Comparison of ENCODE assay signal across 6 cellular contexts in genomic region chr20:48843896-48844295, GRCh38. TPM values are rescaled to one million over a fixed set of nuclear protein-coding genes. Genes with fewer than 3 reads are reported as not detected.
DNase-seq lines count a peak whose midpoint lies in the region; ATAC-seq, FAIRE-seq and TF ChIP-seq lines count a peak whose summit lies in the region.
"Not testable (repeated sequence)": the region's sequence is repeated elsewhere in the genome, so short reads cannot be mapped to it uniquely, and the experiment has no call there.

No MANE protein-coding gene starts in this region.

- not testable (repeated sequence) for TF ChIP-seq CTCF in HEK293 (tag by site-specific recombination; IDR thresholded peaks at IDR 0.05); WTC11 (IDR thresholded peaks at IDR 0.05); K562 (IDR thresholded peaks at IDR 0.05 in 2 of 3, conservative IDR thresholded peaks at IDR 0.05 in 1 of 3; ENCODE audit: insufficient read depth in 2 of 3, low read depth in 1 of 3, low read length in 3 of 3)

- not testable (repeated sequence) for H3K36me3 Mint-ChIP-seq in WTC11; dendritic cell treated with granulocyte-macrophage colony-stimulating factor and Interleukin-4, amounts not matched to agents 40 ng/mL and 50 ng/mL, for 4 days (ENCODE audit: low read depth); stimulated activated naive CD8-positive, alpha-beta T cell treated with anti-CD3 and anti-CD28 coated beads, Interleukin-15, Interleukin-2, amounts not matched to agents 100 ng/mL and 50 ng/mL, for 24 hours (ENCODE audit: low read depth)

- H3K79me2 ChIP-seq in K562 (ENCODE audit: control insufficient read depth, insufficient read depth, low read length), result not testable (repeated sequence)

- H3K4me1 ChIP-seq in HEK293 (ENCODE audit: control insufficient read depth, insufficient read depth, low read length), result not testable (repeated sequence)
- H3K4me1 ChIP-seq in K562 (replicated peaks in 1 of 2; ENCODE audit: control insufficient read depth in 2 of 2, insufficient read depth in 2 of 2, low read length in 2 of 2), result peaks cover 8 to 20% of the 10 kb centered on the region in 2 experiments; a peak in 4 of 5 replicates

- not testable (repeated sequence) for DNase-seq in WTC11 (ENCODE audit: low spot score); K562 (ENCODE audit: extremely low read depth in 1 of 4, low spot score in 3 of 4)
- DNase-seq in posterior vena cava (ENCODE audit: low spot score), result peak; percentile 38

- H3K4me3 Mint-ChIP-seq in WTC11; dendritic cell treated with granulocyte-macrophage colony-stimulating factor and Interleukin-4, amounts not matched to agents 40 ng/mL and 50 ng/mL, for 4 days; stimulated activated naive CD8-positive, alpha-beta T cell treated with anti-CD3 and anti-CD28 coated beads, Interleukin-15, Interleukin-2, amounts not matched to agents 100 ng/mL and 50 ng/mL, for 24 hours: not testable (repeated sequence)

- H3K27me3 Mint-ChIP-seq in WTC11 (ENCODE audit: low read depth); dendritic cell treated with granulocyte-macrophage colony-stimulating factor and Interleukin-4, amounts not matched to agents 40 ng/mL and 50 ng/mL, for 4 days; stimulated activated naive CD8-positive, alpha-beta T cell treated with anti-CD3 and anti-CD28 coated beads, Interleukin-15, Interleukin-2, amounts not matched to agents 100 ng/mL and 50 ng/mL, for 24 hours: not testable (repeated sequence)

- POLR2A ChIA-PET in HEK293 (lab: Yijun Ruan, JAX); WTC11 (lab: Charles Lee); K562 (lab: Yijun Ruan, JAX): not testable (repeated sequence)

- not testable (repeated sequence) for BruUV-seq in K562 (replicated peaks; lab: Mats Ljungman, UMichigan)

- not testable (repeated sequence) for H4K20me1 ChIP-seq in K562 (replicated peaks; ENCODE audit: control insufficient read depth, insufficient read depth, low read length)

- ATAC-seq in WTC11, K562: not testable (repeated sequence)

- TF ChIP-seq EP300 in K562 (IDR thresholded peaks at IDR 0.05; ENCODE audit: low read length), result not testable (repeated sequence)

- H3K27ac Mint-ChIP-seq in WTC11, result not testable (repeated sequence)
- peak overlapping the region; percentile 24 for H3K27ac Mint-ChIP-seq in dendritic cell treated with granulocyte-macrophage colony-stimulating factor and Interleukin-4, amounts not matched to agents 40 ng/mL and 50 ng/mL, for 4 days
- H3K27ac Mint-ChIP-seq in stimulated activated naive CD8-positive, alpha-beta T cell treated with anti-CD3 and anti-CD28 coated beads, Interleukin-15, Interleukin-2, amounts not matched to agents 100 ng/mL and 50 ng/mL, for 24 hours, result peak overlapping the region; percentile 38

- CTCF ChIA-PET in HEK293 (lab: Yijun Ruan, JAX), result interaction anchor here (2.0 kb wide), 1 partner anchor 186 kb away, joined by 5 read pairs; no protein-coding TSS in a partner anchor
- CTCF ChIA-PET in WTC11 (lab: Charles Lee); K562 (lab: Yijun Ruan, JAX; ENCODE audit: low intra/inter-chr PET ratio): not testable (repeated sequence)

- not testable (repeated sequence) for H3K9me1 ChIP-seq in K562 (ENCODE audit: control insufficient read depth, insufficient read depth, low read length)

- WGBS in K562 (ENCODE audit: insufficient coverage, low coverage, missing lambda C conversion rate), result 50% methylated on average over 2 of the region's 2 CpGs

- not testable (repeated sequence) for H3K9me3 Mint-ChIP-seq in WTC11; dendritic cell treated with granulocyte-macrophage colony-stimulating factor and Interleukin-4, amounts not matched to agents 40 ng/mL and 50 ng/mL, for 4 days; stimulated activated naive CD8-positive, alpha-beta T cell treated with anti-CD3 and anti-CD28 coated beads, Interleukin-15, Interleukin-2, amounts not matched to agents 100 ng/mL and 50 ng/mL, for 24 hours

- in situ Hi-C loops in K562 (cut with MboI), result not testable (repeated sequence)

- TF ChIP-seq POLR2A in K562 (conservative IDR thresholded peaks at IDR 0.05), result not testable (repeated sequence)

- not testable (repeated sequence) for H3K27me3 ChIP-seq in K562 (ENCODE audit: control insufficient read depth in 2 of 2, insufficient read depth in 2 of 2, low read length in 2 of 2)

- not testable (repeated sequence) for H3K27ac ChIP-seq in HEK293 (ENCODE audit: extremely low read depth, low read depth, low read length); K562 (ENCODE audit: extremely low read depth, low read depth, low read length)

- H2AFZ ChIP-seq in K562 (ENCODE audit: low read depth, low read length), result not testable (repeated sequence)

- intact Hi-C loops in K562 (cut with micrococcal nuclease), result not testable (repeated sequence)
- intact Hi-C loops in dendritic cell treated with granulocyte-macrophage colony-stimulating factor and Interleukin-4, amounts not matched to agents 40 ng/mL and 50 ng/mL, for 4 days (cut with micrococcal nuclease), result loop anchor here (10.0 kb wide), 1 partner anchor 51 kb away; no protein-coding TSS in a partner anchor
- intact Hi-C loops in posterior vena cava (cut with DNase I), result loop anchor here in 1 of 2 donors (5.0 kb wide), 1 partner anchor 1332 kb away; no protein-coding TSS in a partner anchor

- not testable (repeated sequence) for H3K36me3 ChIP-seq in HEK293 (ENCODE audit: control insufficient read depth in 2 of 2, insufficient read depth in 1 of 2, low read length in 2 of 2); K562 (ENCODE audit: control insufficient read depth, insufficient read depth, low read length)

- FAIRE-seq in K562 (lab: Jason Lieb, UNC), result not testable (repeated sequence)

- H3K4me3 ChIP-seq in HEK293 (ENCODE audit: low read depth, low read length); K562: not testable (repeated sequence)

- not testable (repeated sequence) for H3K9me3 ChIP-seq in HEK293 (ENCODE audit: control insufficient read depth, insufficient read depth, low read depth, low read length); K562 (replicated peaks; ENCODE audit: control insufficient read depth, insufficient read depth, low read depth, low read length)

- not testable (repeated sequence) for H3K4me2 ChIP-seq in K562 (ENCODE audit: insufficient read depth, low read length)

- not testable (repeated sequence) for TF ChIP-seq RAD21 in K562 (CRISPR knock-in tag; conservative IDR thresholded peaks at IDR 0.05 in 1 of 2, IDR thresholded peaks at IDR 0.05 in 1 of 2)

- peaks cover 12% of the 10 kb centered on the region for H3K4me1 Mint-ChIP-seq in WTC11
- H3K4me1 Mint-ChIP-seq in dendritic cell treated with granulocyte-macrophage colony-stimulating factor and Interleukin-4, amounts not matched to agents 40 ng/mL and 50 ng/mL, for 4 days (ENCODE audit: low read depth), result peaks cover 69% of the 10 kb centered on the region
- H3K4me1 Mint-ChIP-seq in stimulated activated naive CD8-positive, alpha-beta T cell treated with anti-CD3 and anti-CD28 coated beads, Interleukin-15, Interleukin-2, amounts not matched to agents 100 ng/mL and 50 ng/mL, for 24 hours (ENCODE audit: low read depth), result peaks cover 55% of the 10 kb centered on the region

- not testable (repeated sequence) for H3K9ac ChIP-seq in K562 (ENCODE audit: insufficient read depth in 1 of 2, low read depth in 2 of 2, low read length in 2 of 2)

TF ChIP-seq in HEK293, 187 proteins besides CTCF, POLR2A, EP300 and RAD21:
- 0 out of 2 replicates have a peak, but pooled peaks have one; percentile 17 for TF ChIP-seq ZNF121 (tag by site-specific recombination; IDR thresholded peaks at IDR 0.05)

TF ChIP-seq in WTC11, 78 proteins besides CTCF, POLR2A, EP300 and RAD21:
- TF ChIP-seq ZNF121 (CRISPR knock-in tag; IDR thresholded peaks at IDR 0.05), result peak; percentile 51; the same call in 1 of the 2 replicates

TF ChIP-seq in K562, 482 proteins besides CTCF, POLR2A, EP300 and RAD21:
- peak; percentile 82 for TF ChIP-seq ZNF121 (CRISPR knock-in tag; conservative IDR thresholded peaks at IDR 0.05)

RNA-seq across cellular contexts. Expression of gene PREX1, which starts 16.1 kb away (rescaled TPM):
- total RNA-seq in WTC11 (2021) (14.2 to 17.3 TPM (median 15.5 TPM) in 3 replicates), K562 (2014; rRNA removed) (5.4 and 9.3 TPM in 2 replicates), K562 (2014; rRNA removed; fragmentation: Illumina TruSeq; extraction: Trizol) (3.3 and 5.1 TPM in 2 replicates), K562 (2015; rRNA removed; fragmentation: Illumina TruSeq; extraction: Trizol) (4.7 and 4.8 TPM in 2 replicates), K562 (2021) (9.0 and 10.4 TPM in 2 replicates), posterior vena cava (10 to 100 TPM; 16.9 to 22.0 TPM)
- 7.3 and 17.0 TPM in 2 replicates for total RNA-seq in K562 (2011; cell fraction: chromatin; rRNA removed; ENCODE audit: low replicate concordance)
- total RNA-seq in K562 (2011; cell fraction: nucleolus; rRNA removed), result 5.9 and 8.0 TPM in 2 replicates
- total RNA-seq in K562 (2011; cell fraction: nucleoplasm; rRNA removed), result 7.9 and 9.6 TPM in 2 replicates
- polyA plus RNA-seq in K562 (2011; rRNA removed) (1.8 and 4.9 TPM in 2 replicates), K562 (2014; fragmentation: Illumina TruSeq; extraction: Trizol) (5.5 and 6.1 TPM in 2 replicates), K562 (2014; fragmentation: Nextera tagmentation; extraction: Ambion mirVana) (1 to 10 TPM in 1 of 2 experiments, under 1 TPM in 1; 0.37 to 1.6 TPM), K562 (2014; rRNA removed) (4.2 and 4.4 TPM in 2 replicates)
- polyA plus RNA-seq in K562 (2011; cell fraction: cytosol; rRNA removed), result 2.5 and 2.6 TPM in 2 replicates
- polyA plus RNA-seq in K562 (2011; cell fraction: nucleus; rRNA removed), result 5.3 and 7.3 TPM in 2 replicates
- 5.7 and 10.6 TPM in 2 replicates for polyA plus RNA-seq in K562 (2012)
- polyA minus RNA-seq in K562 (2011; rRNA and poly(A)+ RNA removed), result 3.3 and 4.7 TPM in 2 replicates
- polyA minus RNA-seq in K562 (2011; cell fraction: cytosol; rRNA and poly(A)+ RNA removed), result 1.6 and 4.8 TPM in 2 replicates
- 2.7 and 8.8 TPM in 2 replicates for polyA minus RNA-seq in K562 (2011; cell fraction: nucleus; rRNA and poly(A)+ RNA removed)
